Comparison of ENCODE assay signal across 9 cellular contexts in genomic region chr19:4061178-4061682, GRCh38. TPM values are rescaled to one million over a fixed set of nuclear protein-coding genes. Genes with fewer than 3 reads are reported as not detected.
DNase-seq lines count a peak whose midpoint lies in the region; ATAC-seq, FAIRE-seq and TF ChIP-seq lines count a peak whose summit lies in the region.
"Had no signal": no experiment of that assay in that cellular context is flagged by ENCODE, and none has a peak within 500 bp of the region (broad histone marks: within the 10 kb centered on the region; RNA-seq: fewer than 3 reads in every experiment).

No MANE protein-coding gene starts in this region.

- H3K27me3 ChIP-seq in astrocyte (ENCODE audit: insufficient read depth, low read length): no peaks in the 10 kb centered on the region
- H3K27me3 ChIP-seq in liver (ENCODE audit: control insufficient read depth in 4 of 4, insufficient read depth in 4 of 4, low read length in 3 of 4): no peaks in the 10 kb centered on the region
- H3K27me3 ChIP-seq in upper lobe of right lung: no peaks in the 10 kb centered on the region

- H3K27ac ChIP-seq in astrocyte (ENCODE audit: low read depth, low read length): no peak overlapping the region
- peak overlapping the region; percentile 86 to 94 for H3K27ac ChIP-seq in liver (ENCODE audit: low read depth in 1 of 2, low read length in 2 of 2)
- peak overlapping the region; percentile 95 for H3K27ac ChIP-seq in upper lobe of right lung

- no peak for TF ChIP-seq RAD21 in liver (IDR thresholded peaks at IDR 0.05)

- peak overlapping the region; percentile 88 for H3K27ac Mint-ChIP-seq in activated CD8-positive, alpha-beta memory T cell treated with anti-CD3 and anti-CD28 coated beads, Interleukin-2, amount 10 ng/mL, durations not matched to agents 7 days and 5 days
- no peak overlapping the region for H3K27ac Mint-ChIP-seq in astrocyte (ENCODE audit: unreplicated experiment)

- CTCF ChIA-PET in activated CD8-positive, alpha-beta memory T cell treated with anti-CD3 and anti-CD28 coated beads, Interleukin-2, amount 10 ng/mL, durations not matched to agents 7 days and 5 days (lab: Charles Lee): interaction anchor here (2.4 kb wide), 1 partner anchor 79 kb away, joined by 10 read pairs; no protein-coding TSS in a partner anchor

- H3K4me2 ChIP-seq in astrocyte (ENCODE audit: low read length): peak overlapping the region; percentile 57

- no peaks in the 10 kb centered on the region for H3K27me3 Mint-ChIP-seq in activated CD8-positive, alpha-beta memory T cell treated with anti-CD3 and anti-CD28 coated beads, Interleukin-2, amount 10 ng/mL, durations not matched to agents 7 days and 5 days
- no peaks in the 10 kb centered on the region for H3K27me3 Mint-ChIP-seq in astrocyte (ENCODE audit: low read depth, unreplicated experiment)

- 8% methylated on average over 23 of the region's 23 CpGs for WGBS in liver

- no peak overlapping the region for H2AFZ ChIP-seq in astrocyte (ENCODE audit: low read depth, low read length)

- H3K4me1 Mint-ChIP-seq in activated CD8-positive, alpha-beta memory T cell treated with anti-CD3 and anti-CD28 coated beads, Interleukin-2, amount 10 ng/mL, durations not matched to agents 7 days and 5 days: peaks cover 46% of the 10 kb centered on the region
- peaks cover 9% of the 10 kb centered on the region for H3K4me1 Mint-ChIP-seq in astrocyte (ENCODE audit: low read depth, unreplicated experiment)

- H3K4me3 Mint-ChIP-seq in activated CD8-positive, alpha-beta memory T cell treated with anti-CD3 and anti-CD28 coated beads, Interleukin-2, amount 10 ng/mL, durations not matched to agents 7 days and 5 days: peak overlapping the region; percentile 75
- no peak overlapping the region for H3K4me3 Mint-ChIP-seq in astrocyte (ENCODE audit: unreplicated experiment)

- peaks cover 87% of the 10 kb centered on the region for H3K79me2 ChIP-seq in astrocyte (ENCODE audit: insufficient read depth, low read length)

- peaks cover 84% of the 10 kb centered on the region for H4K20me1 ChIP-seq in astrocyte (ENCODE audit: insufficient read depth, low read length)

- H3K36me3 ChIP-seq in astrocyte (ENCODE audit: insufficient read depth, low read length) (no peaks in the 10 kb centered on the region), liver (ENCODE audit: control insufficient read depth in 4 of 4, insufficient read depth in 3 of 4, low read depth in 1 of 4, low read length in 3 of 4) (peaks cover 0 to 4% (median 0%) of the 10 kb centered on the region in 4 donors), upper lobe of right lung (no peaks in the 10 kb centered on the region)

- peak; percentile 67 for DNase-seq in activated CD8-positive, alpha-beta memory T cell treated with anti-CD3 and anti-CD28 coated beads, Interleukin-2, amount 10 ng/mL, durations not matched to agents 7 days and 5 days
- DNase-seq in activated CD8-positive, alpha-beta memory T cell treated with anti-CD3 and anti-CD28 coated beads, Interleukin-2, amount 50 U/mL, for 4 hours: no peak
- no peak for DNase-seq in astrocyte (ENCODE audit: low read depth)
- peak; percentile 94 for DNase-seq in upper lobe of right lung
- no peak for DNase-seq in NCI-H1092 treated with DMSO at 0.1 percent for 48 hours (lab: John Stamatoyannopoulos, UW)
- DNase-seq in GDM1 (lab: John Stamatoyannopoulos, UW): no peak

- no peak for FAIRE-seq in astrocyte (lab: Jason Lieb, UNC)
- FAIRE-seq: G401.6 had no signal

- peak overlapping the region; percentile 38 for H3K9ac ChIP-seq in astrocyte (ENCODE audit: low read length)
- peak overlapping the region in 1 of 2 donors; percentile 61 for H3K9ac ChIP-seq in liver (ENCODE audit: low read depth in 1 of 2, low read length in 2 of 2)

- H3K4me1 ChIP-seq in astrocyte (ENCODE audit: insufficient read depth, low read length) (peaks cover 44% of the 10 kb centered on the region), liver (ENCODE audit: control insufficient read depth in 4 of 4, insufficient read depth in 4 of 4, low read length in 3 of 4) (peaks cover 42 to 65% (median 53%) of the 10 kb centered on the region in 4 donors), upper lobe of right lung (peaks cover 68% of the 10 kb centered on the region)

- no peak for ATAC-seq in activated CD8-positive, alpha-beta memory T cell treated with anti-CD3 and anti-CD28 coated beads, Interleukin-2, amount 10 ng/mL, durations not matched to agents 7 days and 5 days
- ATAC-seq in upper lobe of right lung: peak; percentile 34
- ATAC-seq in HG02970 (IDR thresholded peaks at IDR 0.05; ENCODE audit: low FRiP score, unreplicated experiment): no peak

- intact Hi-C loops in upper lobe of right lung (cut with DNase I): no loop called here

- no peaks in the 10 kb centered on the region for H3K9me3 Mint-ChIP-seq in activated CD8-positive, alpha-beta memory T cell treated with anti-CD3 and anti-CD28 coated beads, Interleukin-2, amount 10 ng/mL, durations not matched to agents 7 days and 5 days (ENCODE audit: low read depth)
- H3K9me3 Mint-ChIP-seq in astrocyte (ENCODE audit: unreplicated experiment): no peaks in the 10 kb centered on the region

- TF ChIP-seq CTCF in astrocyte (IDR thresholded peaks at IDR 0.05; ENCODE audit: insufficient read depth, low read depth, low read length) (no peak), liver (IDR thresholded peaks at IDR 0.05; ENCODE audit: low read depth, low read length, missing input control) (no peak), upper lobe of right lung (IDR thresholded peaks at IDR 0.05) (no peak)

- H3K9me3 ChIP-seq in astrocyte (ENCODE audit: insufficient read depth, low read depth, low read length) (no peaks in the 10 kb centered on the region), liver (ENCODE audit: control insufficient read depth in 4 of 4, low read length in 3 of 4) (no peaks in the 10 kb centered on the region), upper lobe of right lung (no peaks in the 10 kb centered on the region)

- H3K4me3 ChIP-seq in astrocyte (ENCODE audit: insufficient read depth, low read depth, low read length): no peak overlapping the region
- H3K4me3 ChIP-seq in liver (ENCODE audit: low read depth in 1 of 3, low read length in 3 of 3): peak overlapping the region; percentile 24 to 46 (median 44)
- peak overlapping the region; percentile 48 for H3K4me3 ChIP-seq in upper lobe of right lung

- peaks cover 15% of the 10 kb centered on the region for H3K36me3 Mint-ChIP-seq in activated CD8-positive, alpha-beta memory T cell treated with anti-CD3 and anti-CD28 coated beads, Interleukin-2, amount 10 ng/mL, durations not matched to agents 7 days and 5 days
- peaks cover 2% of the 10 kb centered on the region for H3K36me3 Mint-ChIP-seq in astrocyte (ENCODE audit: low read depth, unreplicated experiment)

TF ChIP-seq in liver, 16 proteins besides CTCF, POLR2A, EP300 and RAD21 (continues in another document):
- no peak for TF ChIP-seq TAF1 (conservative IDR thresholded peaks at IDR 0.05)
- TF ChIP-seq GABPA (IDR thresholded peaks at IDR 0.05 in 1 of 2, conservative IDR thresholded peaks at IDR 0.05 in 1 of 2): peak in 1 of 2 donors; percentile 10
- no peak for TF ChIP-seq ZBTB33 (IDR thresholded peaks at IDR 0.05)
- TF ChIP-seq NR2F2 (IDR thresholded peaks at IDR 0.05): peak; percentile 14
- peak; percentile 63 for TF ChIP-seq REST (IDR thresholded peaks at IDR 0.05)

RNA-seq across cellular contexts. Expression of gene ZBTB7A, which starts 5.5 kb away (rescaled TPM):
- 10 to 100 TPM; 67.4 to 72.6 TPM for total RNA-seq in activated CD8-positive, alpha-beta memory T cell treated with anti-CD3 and anti-CD28 coated beads, Interleukin-2, amount 10 ng/mL, durations not matched to agents 7 days and 5 days
- total RNA-seq in astrocyte: 24.3 and 26.9 TPM in 2 replicates
- 10 to 100 TPM; 23.6 to 28.9 TPM for total RNA-seq in liver
- 10 to 100 TPM in 1 of 2 donors, 1 to 10 TPM in 1; 2.9 to 11.7 TPM for polyA plus RNA-seq in liver
- total RNA-seq in upper lobe of right lung: 54.3 TPM

RNA-seq across cellular contexts. Expression of gene PIAS4, which starts 53.7 kb away (rescaled TPM):
- 10 to 100 TPM; 34.0 to 39.4 TPM for total RNA-seq in activated CD8-positive, alpha-beta memory T cell treated with anti-CD3 and anti-CD28 coated beads, Interleukin-2, amount 10 ng/mL, durations not matched to agents 7 days and 5 days
- total RNA-seq in astrocyte (26.0 and 26.4 TPM in 2 replicates), liver (10 to 100 TPM; 10.8 to 14.1 TPM), upper lobe of right lung (25.4 TPM)
- 10 to 100 TPM in 1 of 2 donors, 1 to 10 TPM in 1; 5.6 to 10.4 TPM for polyA plus RNA-seq in liver

Comparison
In these comparisons a context has a peak if more than half of its experiments do, and no peak if none do; other contexts are left out.
1. DNase-seq: peak in activated CD8-positive, alpha-beta memory T cell treated with anti-CD3 and anti-CD28 coated beads, Interleukin-2, amount 10 ng/mL, durations not matched to agents 7 days and 5 days (single experiment) and upper lobe of right lung (single experiment); none in activated CD8-positive, alpha-beta memory T cell treated with anti-CD3 and anti-CD28 coated beads, Interleukin-2, amount 50 U/mL, for 4 hours (single experiment), astrocyte (single experiment), NCI-H1092 treated with DMSO at 0.1 percent for 48 hours (single experiment) and GDM1 (single experiment).